In genomic region chr19:54875506-54875905, GRCh38 we compare ENCODE assay signal across 26 cellular contexts. TPM values are rescaled to one million over a fixed set of nuclear protein-coding genes. Genes with fewer than 3 reads are reported as not detected.
DNase-seq lines count a peak whose midpoint lies in the region; ATAC-seq lines count a peak whose summit lies in the region.
"Had no signal": no experiment of that assay in that cellular context is flagged by ENCODE, and none has a peak within 500 bp of the region (broad histone marks: within the 10 kb centered on the region; RNA-seq: fewer than 3 reads in every experiment).

No MANE protein-coding gene starts in this region.

- no peaks in the 10 kb centered on the region for H3K9me3 Mint-ChIP-seq in dendritic cell treated with granulocyte-macrophage colony-stimulating factor and Interleukin-4, amounts not matched to agents 40 ng/mL and 50 ng/mL, for 4 days
- H3K9me3 Mint-ChIP-seq in immature natural killer cell: no peaks in the 10 kb centered on the region
- H3K9me3 Mint-ChIP-seq: stimulated activated naive CD8-positive, alpha-beta T cell treated with anti-CD3 and anti-CD28 coated beads, Interleukin-15, Interleukin-2, amounts not matched to agents 100 ng/mL and 50 ng/mL, for 24 hours had no signal

- no peaks in the 10 kb centered on the region for H3K36me3 Mint-ChIP-seq in dendritic cell treated with granulocyte-macrophage colony-stimulating factor and Interleukin-4, amounts not matched to agents 40 ng/mL and 50 ng/mL, for 4 days (ENCODE audit: low read depth)
- no peaks in the 10 kb centered on the region for H3K36me3 Mint-ChIP-seq in immature natural killer cell
- H3K36me3 Mint-ChIP-seq: activated naive CD8-positive, alpha-beta T cell; CD4-positive, alpha-beta memory T cell had no signal

- H3K27ac ChIP-seq in right cardiac atrium (ENCODE audit: low read length): no peak overlapping the region
- H3K27ac ChIP-seq: breast epithelium, SK-N-MC had no signal

- peak overlapping the region; percentile 30 for H3K27ac Mint-ChIP-seq in dendritic cell treated with granulocyte-macrophage colony-stimulating factor and Interleukin-4, amounts not matched to agents 40 ng/mL and 50 ng/mL, for 4 days
- H3K27ac Mint-ChIP-seq in immature natural killer cell: peak overlapping the region in 1 of 6 donors; percentile 41
- H3K27ac Mint-ChIP-seq: activated naive CD8-positive, alpha-beta T cell; CD4-positive, alpha-beta memory T cell; stimulated activated naive CD8-positive, alpha-beta T cell treated with anti-CD3 and anti-CD28 coated beads, Interleukin-15, Interleukin-2, amounts not matched to agents 100 ng/mL and 50 ng/mL, for 24 hours had no signal

- H3K27me3 ChIP-seq in right cardiac atrium (ENCODE audit: control insufficient read depth, insufficient read depth): no peaks in the 10 kb centered on the region

- no peaks in the 10 kb centered on the region for H3K4me1 ChIP-seq in right cardiac atrium (ENCODE audit: control insufficient read depth, insufficient read depth, low read length)
- H3K4me1 ChIP-seq: breast epithelium had no signal

- intact Hi-C loops in Right ventricle myocardium inferior (cut with DNase I) (no loop called here), right cardiac atrium (cut with DNase I) (no loop called here), sciatic nerve (cut with DNase I) (no loop called here)
- intact Hi-C loops in dendritic cell treated with granulocyte-macrophage colony-stimulating factor and Interleukin-4, amounts not matched to agents 40 ng/mL and 50 ng/mL, for 4 days (cut with micrococcal nuclease): loop anchor here (10.0 kb wide), 1 partner anchor 201 kb away; no protein-coding TSS in a partner anchor

- no peak overlapping the region for H3K4me3 ChIP-seq in right cardiac atrium (ENCODE audit: low read length)
- H3K4me3 ChIP-seq: breast epithelium, SK-N-MC had no signal

- H3K9me3 ChIP-seq in right cardiac atrium (ENCODE audit: control insufficient read depth, low read length): no peaks in the 10 kb centered on the region
- H3K9me3 ChIP-seq: breast epithelium had no signal

- peak overlapping the region; percentile 30 for H3K4me3 Mint-ChIP-seq in dendritic cell treated with granulocyte-macrophage colony-stimulating factor and Interleukin-4, amounts not matched to agents 40 ng/mL and 50 ng/mL, for 4 days
- no peak overlapping the region for H3K4me3 Mint-ChIP-seq in immature natural killer cell
- H3K4me3 Mint-ChIP-seq: activated naive CD8-positive, alpha-beta T cell; CD4-positive, alpha-beta memory T cell; stimulated activated naive CD8-positive, alpha-beta T cell treated with anti-CD3 and anti-CD28 coated beads, Interleukin-15, Interleukin-2, amounts not matched to agents 100 ng/mL and 50 ng/mL, for 24 hours had no signal

- in situ Hi-C loops in ACHN (cut with HindIII; ENCODE audit: low pct_ligation_motif_present, low pct_unique_long_range_greater_than_20kb, low sequenced_read_pairs): no loop called here

- no peaks in the 10 kb centered on the region for H3K27me3 Mint-ChIP-seq in dendritic cell treated with granulocyte-macrophage colony-stimulating factor and Interleukin-4, amounts not matched to agents 40 ng/mL and 50 ng/mL, for 4 days
- H3K27me3 Mint-ChIP-seq in immature natural killer cell (ENCODE audit: low read depth in 3 of 3): peaks cover 6 to 9% (median 7%) of the 10 kb centered on the region in 3 donors

- ATAC-seq in Right ventricle myocardium inferior (peak; percentile 13), right cardiac atrium (no peak), sciatic nerve (peak; percentile 30)
- ATAC-seq: PC-3 had no signal

- WGBS in right cardiac atrium: 45% methylated on average over 2 of the region's 2 CpGs

- H3K4me1 Mint-ChIP-seq in dendritic cell treated with granulocyte-macrophage colony-stimulating factor and Interleukin-4, amounts not matched to agents 40 ng/mL and 50 ng/mL, for 4 days (ENCODE audit: low read depth): peaks cover 72% of the 10 kb centered on the region
- H3K4me1 Mint-ChIP-seq in immature natural killer cell: peaks cover 4 to 7% of the 10 kb centered on the region in 2 donors

- DNase-seq in Right ventricle myocardium inferior (ENCODE audit: missing footprints): no peak
- DNase-seq in right cardiac atrium: no peak
- DNase-seq in NOMO-1 treated with DMSO at 0.1 percent for 48 hours (lab: John Stamatoyannopoulos, UW; ENCODE audit: unreplicated experiment): peak; percentile 90
- DNase-seq in sciatic nerve (ENCODE audit: low spot score): no peak
- DNase-seq in ACHN: no peak
- DNase-seq in immature natural killer cell: no peak
- no peak for DNase-seq in NCI-H1092 treated with DMSO at 0.1 percent for 48 hours (lab: John Stamatoyannopoulos, UW)
- DNase-seq: 8988T; activated CD4-positive, alpha-beta T cell treated with anti-CD3 and anti-CD28 coated beads, Interleukin-2, amount 50 U/mL, for 4 hours; activated T-cell treated with anti-CD3 and anti-CD28 coated beads, Interleukin-2, amount 50 U/mL, for 48 hours; CD4-positive, alpha-beta memory T cell; DND-41; erythroblast; MM.1S; NCI-H524; PC-3 had no signal

RNA-seq across cellular contexts. Expression of gene FCAR, which starts 1.5 kb away (rescaled TPM):
- total RNA-seq in Right ventricle myocardium inferior: 0.27 TPM
- total RNA-seq in right cardiac atrium: 1 to 10 TPM in 1 of 4 donors, under 1 TPM in 2, not detected in 1; 0.44 to 1.2 (median 0.54) TPM
- 0.18 TPM for polyA plus RNA-seq in right cardiac atrium
- total RNA-seq in sciatic nerve: 5.2 TPM
- polyA plus RNA-seq in immature natural killer cell: under 1 TPM in 1 of 3 donors, not detected in 2; 0.46 TPM
- total RNA-seq: glomerular endothelial cell, lung microvascular endothelial cell, PC-3, renal cortical epithelial cell, urinary bladder had no signal
- polyA plus RNA-seq: CD4-positive, alpha-beta memory T cell; neural cell had no signal

RNA-seq across cellular contexts. Expression of gene KIR3DL2, which starts 25.3 kb away (rescaled TPM):
- total RNA-seq in Right ventricle myocardium inferior: not detected
- total RNA-seq in right cardiac atrium: under 1 TPM in 1 of 4 donors, not detected in 3; 0.11 TPM
- not detected for polyA plus RNA-seq in right cardiac atrium
- total RNA-seq in sciatic nerve: not detected
- 10 to 100 TPM; 36.1 to 61.1 (median 44.1) TPM for polyA plus RNA-seq in immature natural killer cell
- total RNA-seq: breast epithelium, glomerular endothelial cell, lung microvascular endothelial cell, PC-3, renal cortical epithelial cell, urinary bladder had no signal
- polyA plus RNA-seq: neural cell had no signal

RNA-seq across cellular contexts. Expression of gene NCR1, which starts 30.4 kb away (rescaled TPM):
- total RNA-seq in Right ventricle myocardium inferior (not detected), right cardiac atrium (under 1 TPM in 3 of 4 donors, not detected in 1; 0.21 to 0.57 (median 0.37) TPM), sciatic nerve (0.45 TPM)
- polyA plus RNA-seq in right cardiac atrium (not detected), immature natural killer cell (100 to 1,000 TPM in 1 of 3 donors, 10 to 100 TPM in 2; 34.1 to 146 (median 61.1) TPM)
- total RNA-seq: CD4-positive, alpha-beta memory T cell; glomerular endothelial cell; lung microvascular endothelial cell; PC-3; renal cortical epithelial cell had no signal
- polyA plus RNA-seq: CD4-positive, alpha-beta memory T cell; neural cell had no signal

RNA-seq across cellular contexts. Expression of gene KIR2DS4, which starts 43.0 kb away (rescaled TPM):
- total RNA-seq in Right ventricle myocardium inferior (not detected), right cardiac atrium (under 1 TPM in 1 of 4 donors, not detected in 3; 0.23 TPM), sciatic nerve (not detected)
- polyA plus RNA-seq in right cardiac atrium (0.14 TPM), immature natural killer cell (100 to 1,000 TPM in 1 of 3 donors, 10 to 100 TPM in 2; 55.3 to 149 (median 79.7) TPM)
- total RNA-seq: breast epithelium; CD4-positive, alpha-beta memory T cell; glomerular endothelial cell; lung microvascular endothelial cell; PC-3; renal cortical epithelial cell; urinary bladder had no signal
- polyA plus RNA-seq: neural cell, urinary bladder had no signal

RNA-seq across cellular contexts. Expression of gene KIR3DL1, which starts 59.2 kb away (rescaled TPM):
- total RNA-seq in Right ventricle myocardium inferior: not detected
- not detected for total RNA-seq in right cardiac atrium
- 0.05 TPM for polyA plus RNA-seq in right cardiac atrium
- total RNA-seq in sciatic nerve: not detected
- polyA plus RNA-seq in immature natural killer cell: 100 to 1,000 TPM; 140 to 162 (median 144) TPM
- total RNA-seq: CD4-positive, alpha-beta memory T cell; glomerular endothelial cell; lung microvascular endothelial cell; PC-3; renal cortical epithelial cell; urinary bladder had no signal
- polyA plus RNA-seq: neural cell, urinary bladder had no signal

Comparison
In these comparisons a context has a peak if more than half of its experiments do, and no peak if none do; other contexts are left out.
1. ATAC-seq: peak in Right ventricle myocardium inferior (single experiment) and sciatic nerve (single experiment); none in right cardiac atrium (0 of 2).